ENCODE assay signal across 8 cellular contexts in genomic region chr1:40386796-40387195, GRCh38. TPM values are rescaled to one million over a fixed set of nuclear protein-coding genes. Genes with fewer than 3 reads are reported as not detected.
DNase-seq lines count a peak whose midpoint lies in the region; ATAC-seq and TF ChIP-seq lines count a peak whose summit lies in the region.
"Had no signal": no experiment of that assay in that cellular context is flagged by ENCODE, and none has a peak within 500 bp of the region (broad histone marks: within the 10 kb centered on the region; RNA-seq: fewer than 3 reads in every experiment).

No MANE protein-coding gene starts in this region.

- intact Hi-C loops in esophagus muscularis mucosa (cut with DNase I) (no loop called here), posterior cingulate gyrus (cut with DNase I) (no loop called here)

- H3K4me1 Mint-ChIP-seq in type B pancreatic cell (ENCODE audit: unreplicated experiment), result peaks cover 31% of the 10 kb centered on the region

- H2AFZ ChIP-seq in smooth muscle cell (ENCODE audit: low read depth), result no peak overlapping the region

- H3K36me3 ChIP-seq in GM06990 (ENCODE audit: control insufficient read depth, insufficient read depth, low read length) (peaks cover 1% of the 10 kb centered on the region), SK-N-MC (ENCODE audit: insufficient read depth, low read length) (no peaks in the 10 kb centered on the region), esophagus muscularis mucosa (no peaks in the 10 kb centered on the region), smooth muscle cell (ENCODE audit: low read depth) (no peaks in the 10 kb centered on the region)

- H3K36me3 Mint-ChIP-seq in type B pancreatic cell, result peaks cover 3% of the 10 kb centered on the region

- DNase-seq in GM06990 (ENCODE audit: extremely low read depth, insufficient read length) (no peak), SK-N-MC (ENCODE audit: low read depth, low spot score) (no peak), esophagus muscularis mucosa (ENCODE audit: extremely low spot score) (no peak), smooth muscle cell (lab: John Stamatoyannopoulos, UW; ENCODE audit: unreplicated experiment) (no peak), posterior cingulate gyrus (no peak), type B pancreatic cell (ENCODE audit: extremely low spot score, unreplicated experiment) (no peak)
- DNase-seq: activated CD4-positive, alpha-beta T cell treated with anti-CD3 and anti-CD28 coated beads for 48 hours had no signal

- no peak overlapping the region for H3K9ac ChIP-seq in SK-N-MC (ENCODE audit: insufficient read length)
- H3K9ac ChIP-seq in smooth muscle cell (ENCODE audit: low read depth), result peak overlapping the region; percentile 8

- H3K4me1 ChIP-seq in esophagus muscularis mucosa (peaks cover 31 to 78% (median 55%) of the 10 kb centered on the region in 4 donors), smooth muscle cell (ENCODE audit: low read depth) (peaks cover 18% of the 10 kb centered on the region)

- no peak overlapping the region for H3K4me3 Mint-ChIP-seq in type B pancreatic cell

- H4K20me1 ChIP-seq in smooth muscle cell (ENCODE audit: low read depth), result peaks cover 91% of the 10 kb centered on the region

- H3K9me3 Mint-ChIP-seq in type B pancreatic cell, result no peaks in the 10 kb centered on the region

- TF ChIP-seq CTCF in GM06990 (IDR thresholded peaks at IDR 0.05; ENCODE audit: insufficient read depth, low read length, poor library complexity, severe bottlenecking), result no peak
- no peak for TF ChIP-seq CTCF in esophagus muscularis mucosa (IDR thresholded peaks at IDR 0.05)
- no peak for TF ChIP-seq CTCF in smooth muscle cell (IDR thresholded peaks at IDR 0.05; ENCODE audit: borderline replicate concordance, insufficient read depth, poor library complexity, severe bottlenecking)
- TF ChIP-seq CTCF in type B pancreatic cell (conservative IDR thresholded peaks at IDR 0.05), result no peak

- no peak for TF ChIP-seq POLR2A in esophagus muscularis mucosa (IDR thresholded peaks at IDR 0.05; ENCODE audit: low read depth)

- H3K27me3 Mint-ChIP-seq in type B pancreatic cell, result no peaks in the 10 kb centered on the region

- peak overlapping the region; percentile 92 for H3K27ac ChIP-seq in SK-N-MC
- peak overlapping the region; percentile 60 to 78 (median 69) for H3K27ac ChIP-seq in esophagus muscularis mucosa (replicated peaks in 1 of 4)
- H3K27ac ChIP-seq in smooth muscle cell (ENCODE audit: low read depth), result peak overlapping the region; percentile 85

- H3K27ac Mint-ChIP-seq in type B pancreatic cell, result no peak overlapping the region

- no peak for TF ChIP-seq EP300 in esophagus muscularis mucosa (IDR thresholded peaks at IDR 0.05)

- H3K9me3 ChIP-seq in SK-N-MC (ENCODE audit: low read depth, low read length), result no peaks in the 10 kb centered on the region
- H3K9me3 ChIP-seq in esophagus muscularis mucosa, result no peaks in the 10 kb centered on the region
- H3K9me3 ChIP-seq in smooth muscle cell (replicated peaks; ENCODE audit: low read depth), result no peaks in the 10 kb centered on the region

- peaks cover 19% of the 10 kb centered on the region for H3F3A ChIP-seq in smooth muscle cell (ENCODE audit: low read depth)

- no peak for ATAC-seq in HG03280 (IDR thresholded peaks at IDR 0.05; ENCODE audit: unreplicated experiment)

- peaks cover 43% of the 10 kb centered on the region for H3K79me2 ChIP-seq in smooth muscle cell (ENCODE audit: low read depth)

- WGBS in esophagus muscularis mucosa, result 74% methylated on average over 9 of the region's 9 CpGs
- WGBS in smooth muscle cell (ENCODE audit: low lambda C conversion rate), result 84% methylated on average over 9 of the region's 9 CpGs

- H3K4me2 ChIP-seq in smooth muscle cell, result peak overlapping the region; percentile 80

- no peaks in the 10 kb centered on the region for H3K27me3 ChIP-seq in GM06990 (replicated peaks; ENCODE audit: control insufficient read depth, insufficient read depth, low read length)
- no peaks in the 10 kb centered on the region for H3K27me3 ChIP-seq in esophagus muscularis mucosa
- H3K27me3 ChIP-seq in smooth muscle cell (ENCODE audit: low read depth), result no peaks in the 10 kb centered on the region

- H3K4me3 ChIP-seq in GM06990 (replicated peaks; ENCODE audit: low read depth, low read length) (peak overlapping the region; percentile 56), SK-N-MC (peak overlapping the region; percentile 70), esophagus muscularis mucosa (peak overlapping the region in 1 of 4 donors; percentile 1), smooth muscle cell (no peak overlapping the region)

RNA-seq across cellular contexts. Expression of gene SMAP2, which starts 13.3 kb away (rescaled TPM):
- total RNA-seq in esophagus muscularis mucosa (10 to 100 TPM; 20.7 to 39.3 (median 29.2) TPM), smooth muscle cell (16.0 and 18.4 TPM in 2 replicates), type B pancreatic cell (ENCODE audit: low replicate concordance) (16.8 and 20.9 TPM in 2 replicates)
- 22.5 and 29.7 TPM in 2 replicates for polyA plus RNA-seq in smooth muscle cell
